In the genomic region with DNA sequence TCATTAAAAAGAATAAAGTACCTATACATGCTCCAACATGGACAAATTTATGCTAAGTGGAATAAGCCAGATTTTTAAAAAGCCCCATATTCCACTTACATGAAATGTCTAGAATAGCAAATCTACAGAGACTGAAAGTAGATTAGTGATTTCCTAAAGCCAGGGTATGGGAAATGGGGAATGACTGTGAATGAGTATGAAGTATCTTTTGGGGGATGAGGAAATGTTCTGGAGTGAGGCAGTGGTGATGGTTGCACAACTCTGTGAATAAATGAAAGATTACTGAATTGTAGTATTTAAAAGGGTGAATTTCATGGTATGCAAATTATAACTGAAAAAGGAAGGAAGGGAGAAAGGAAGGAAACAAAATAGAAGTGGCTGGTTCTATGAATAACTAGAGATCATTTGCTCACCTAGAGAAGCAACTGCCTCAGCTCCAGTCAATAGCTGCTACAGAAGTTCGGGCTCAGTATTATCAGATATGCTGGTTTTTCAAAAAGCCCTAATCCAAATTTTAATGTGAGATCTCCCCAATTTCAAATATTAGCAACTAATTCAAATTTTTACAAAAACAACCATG, we compare ENCODE assay signal across 1 cellular context.
TF ChIP-seq lines count a peak whose summit lies in the region.

No MANE protein-coding gene starts in this region.

TF ChIP-seq in WTC11, 78 proteins besides CTCF, POLR2A, EP300 and RAD21 (continued from another document):
- TF ChIP-seq, protein P1, sequence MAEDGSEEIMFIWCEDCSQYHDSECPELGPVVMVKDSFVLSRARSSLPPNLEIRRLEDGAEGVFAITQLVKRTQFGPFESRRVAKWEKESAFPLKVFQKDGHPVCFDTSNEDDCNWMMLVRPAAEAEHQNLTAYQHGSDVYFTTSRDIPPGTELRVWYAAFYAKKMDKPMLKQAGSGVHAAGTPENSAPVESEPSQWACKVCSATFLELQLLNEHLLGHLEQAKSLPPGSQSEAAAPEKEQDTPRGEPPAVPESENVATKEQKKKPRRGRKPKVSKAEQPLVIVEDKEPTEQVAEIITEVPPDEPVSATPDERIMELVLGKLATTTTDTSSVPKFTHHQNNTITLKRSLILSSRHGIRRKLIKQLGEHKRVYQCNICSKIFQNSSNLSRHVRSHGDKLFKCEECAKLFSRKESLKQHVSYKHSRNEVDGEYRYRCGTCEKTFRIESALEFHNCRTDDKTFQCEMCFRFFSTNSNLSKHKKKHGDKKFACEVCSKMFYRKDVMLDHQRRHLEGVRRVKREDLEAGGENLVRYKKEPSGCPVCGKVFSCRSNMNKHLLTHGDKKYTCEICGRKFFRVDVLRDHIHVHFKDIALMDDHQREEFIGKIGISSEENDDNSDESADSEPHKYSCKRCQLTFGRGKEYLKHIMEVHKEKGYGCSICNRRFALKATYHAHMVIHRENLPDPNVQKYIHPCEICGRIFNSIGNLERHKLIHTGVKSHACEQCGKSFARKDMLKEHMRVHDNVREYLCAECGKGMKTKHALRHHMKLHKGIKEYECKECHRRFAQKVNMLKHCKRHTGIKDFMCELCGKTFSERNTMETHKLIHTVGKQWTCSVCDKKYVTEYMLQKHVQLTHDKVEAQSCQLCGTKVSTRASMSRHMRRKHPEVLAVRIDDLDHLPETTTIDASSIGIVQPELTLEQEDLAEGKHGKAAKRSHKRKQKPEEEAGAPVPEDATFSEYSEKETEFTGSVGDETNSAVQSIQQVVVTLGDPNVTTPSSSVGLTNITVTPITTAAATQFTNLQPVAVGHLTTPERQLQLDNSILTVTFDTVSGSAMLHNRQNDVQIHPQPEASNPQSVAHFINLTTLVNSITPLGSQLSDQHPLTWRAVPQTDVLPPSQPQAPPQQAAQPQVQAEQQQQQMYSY (CRISPR knock-in tag; IDR thresholded peaks at IDR 0.05): no peak
- no peak for TF ChIP-seq TEAD1 (CRISPR knock-in tag; IDR thresholded peaks at IDR 0.05)
- no peak for TF ChIP-seq ZBTB43 (CRISPR knock-in tag; IDR thresholded peaks at IDR 0.05)
- no peak for TF ChIP-seq FOXK1 (CRISPR knock-in tag; IDR thresholded peaks at IDR 0.05)
- TF ChIP-seq, protein P2, sequence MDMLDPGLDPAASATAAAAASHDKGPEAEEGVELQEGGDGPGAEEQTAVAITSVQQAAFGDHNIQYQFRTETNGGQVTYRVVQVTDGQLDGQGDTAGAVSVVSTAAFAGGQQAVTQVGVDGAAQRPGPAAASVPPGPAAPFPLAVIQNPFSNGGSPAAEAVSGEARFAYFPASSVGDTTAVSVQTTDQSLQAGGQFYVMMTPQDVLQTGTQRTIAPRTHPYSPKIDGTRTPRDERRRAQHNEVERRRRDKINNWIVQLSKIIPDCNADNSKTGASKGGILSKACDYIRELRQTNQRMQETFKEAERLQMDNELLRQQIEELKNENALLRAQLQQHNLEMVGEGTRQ (CRISPR knock-in tag; IDR thresholded peaks at IDR 0.05): no peak
